11 cellular contexts compared by ENCODE assay signal in the genomic region with DNA sequence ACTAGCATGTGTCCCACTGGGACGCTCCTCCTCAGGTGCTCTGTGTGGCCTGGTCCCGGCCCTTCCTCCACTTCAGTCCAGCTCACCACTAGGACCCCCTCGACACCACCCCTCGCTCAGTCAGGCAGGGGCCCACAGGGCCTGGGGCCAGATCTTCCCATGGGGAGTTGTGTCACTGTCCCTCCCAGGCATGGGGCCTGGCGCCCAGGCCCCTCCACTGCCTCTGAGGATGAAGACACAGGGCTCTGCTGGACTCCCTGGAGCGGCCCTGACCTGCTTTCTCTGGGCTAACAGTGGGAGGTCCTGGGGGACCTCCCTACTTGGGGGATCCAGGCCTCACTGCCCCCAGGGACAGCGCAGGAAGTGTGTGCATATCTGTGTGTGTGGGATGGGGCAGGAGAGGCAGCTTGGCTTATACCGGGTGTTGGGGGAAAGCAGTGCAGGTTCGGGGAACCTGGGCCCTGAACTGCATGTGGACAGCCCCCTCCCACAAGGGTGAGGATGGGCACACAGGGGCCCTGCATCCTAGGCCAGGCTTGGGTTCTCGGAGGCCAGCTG. TPM values are rescaled to one million over a fixed set of nuclear protein-coding genes. Genes with fewer than 3 reads are reported as not detected.
DNase-seq lines count a peak whose midpoint lies in the region; ATAC-seq and TF ChIP-seq lines count a peak whose summit lies in the region.
"Had no signal": no experiment of that assay in that cellular context is flagged by ENCODE, and none has a peak within 500 bp of the region (broad histone marks: within the 10 kb centered on the region; RNA-seq: fewer than 3 reads in every experiment).

No MANE protein-coding gene starts in this region.

- no peak overlapping the region for H3K27ac Mint-ChIP-seq in activated CD4-positive, alpha-beta memory T cell treated with anti-CD3 and anti-CD28 coated beads for 36 hours
- H3K27ac Mint-ChIP-seq: T-helper 1 cell treated with Interleukin-12 subunit alpha and Interleukin-12 subunit beta and Interleukin-4 antibody, amounts not matched to agents 30 μg/mL and 1 μg/mL, for 36 hours had no signal

- no peaks in the 10 kb centered on the region for H3K27me3 Mint-ChIP-seq in activated CD4-positive, alpha-beta memory T cell treated with anti-CD3 and anti-CD28 coated beads for 36 hours

- H2BK12ac ChIP-seq in neuronal stem cell (ENCODE audit: low read length) = peak overlapping the region; percentile 14

- H3K23ac ChIP-seq in neuronal stem cell (ENCODE audit: low read depth, low read length, poor library complexity) = no peak overlapping the region

- DNase-seq in heart right ventricle (no peak), left cardiac atrium (no peak), colonic mucosa (no peak), neuronal stem cell (ENCODE audit: low spot score) (no peak), uterus (no peak), KG1 (lab: John Stamatoyannopoulos, UW) (no peak), glomerular visceral epithelial cell (ENCODE audit: extremely low spot score) (no peak)
- DNase-seq in activated CD4-positive, alpha-beta memory T cell treated with anti-CD3 and anti-CD28 coated beads for 36 hours = no peak
- DNase-seq: NCI-H1092 treated with DMSO at 0.1 percent for 48 hours, NCI-H82 had no signal

- H3K27me3 ChIP-seq in heart right ventricle = peaks cover 0 to 11% (median 0%) of the 10 kb centered on the region in 7 donors
- H3K27me3 ChIP-seq in colonic mucosa = no peaks in the 10 kb centered on the region
- peaks cover 0 to 6% (median 0%) of the 10 kb centered on the region in 3 experiments for H3K27me3 ChIP-seq in neuronal stem cell (ENCODE audit: control insufficient read depth in 3 of 3, insufficient read depth in 3 of 3, low read depth in 1 of 3, low read length in 3 of 3)
- H3K27me3 ChIP-seq in uterus = no peaks in the 10 kb centered on the region

- H3K4me1 ChIP-seq in heart right ventricle = peaks cover 27 to 58% (median 44%) of the 10 kb centered on the region in 9 donors
- H3K4me1 ChIP-seq in colonic mucosa = peaks cover 24% of the 10 kb centered on the region
- H3K4me1 ChIP-seq in neuronal stem cell (ENCODE audit: control insufficient read depth in 2 of 2, insufficient read depth in 1 of 2, low read depth in 1 of 2, low read length in 2 of 2) = peaks cover 13 to 16% of the 10 kb centered on the region in 2 donors
- peaks cover 0 to 4% of the 10 kb centered on the region in 2 donors for H3K4me1 ChIP-seq in uterus

- H3K4me3 Mint-ChIP-seq in activated CD4-positive, alpha-beta memory T cell treated with anti-CD3 and anti-CD28 coated beads for 36 hours = no peak overlapping the region
- H3K4me3 Mint-ChIP-seq: T-helper 1 cell treated with Interleukin-12 subunit alpha and Interleukin-12 subunit beta and Interleukin-4 antibody, amounts not matched to agents 30 μg/mL and 1 μg/mL, for 36 hours had no signal

- TF ChIP-seq POLR2A in uterus (IDR thresholded peaks at IDR 0.05) = no peak

- H3K4me3 ChIP-seq in heart right ventricle (no peak overlapping the region), colonic mucosa (no peak overlapping the region), neuronal stem cell (ENCODE audit: low read length in 2 of 2) (no peak overlapping the region), uterus (no peak overlapping the region)

- no peak overlapping the region for H3K4ac ChIP-seq in neuronal stem cell (ENCODE audit: low read length)

- no peak overlapping the region for H4K8ac ChIP-seq in neuronal stem cell (ENCODE audit: low read depth, low read length)

- no peak for ATAC-seq in heart right ventricle
- ATAC-seq in left cardiac atrium = no peak

- H3K79me1 ChIP-seq in neuronal stem cell (ENCODE audit: low read depth, low read length) = no peaks in the 10 kb centered on the region

- H4K91ac ChIP-seq in neuronal stem cell (ENCODE audit: low read depth, low read length, poor library complexity) = no peak overlapping the region

- TF ChIP-seq CTCF in heart right ventricle (IDR thresholded peaks at IDR 0.05) (no peak), colonic mucosa (IDR thresholded peaks at IDR 0.05) (no peak), uterus (IDR thresholded peaks at IDR 0.05) (no peak)

- H3K9me3 Mint-ChIP-seq in activated CD4-positive, alpha-beta memory T cell treated with anti-CD3 and anti-CD28 coated beads for 36 hours = no peaks in the 10 kb centered on the region
- H3K9me3 Mint-ChIP-seq: T-helper 1 cell treated with Interleukin-12 subunit alpha and Interleukin-12 subunit beta and Interleukin-4 antibody, amounts not matched to agents 30 μg/mL and 1 μg/mL, for 36 hours had no signal

- POLR2A ChIA-PET in activated CD4-positive, alpha-beta memory T cell treated with anti-CD3 and anti-CD28 coated beads for 36 hours (lab: Charles Lee) = no interaction called here

- 90 to 92% methylated on average over 10 of the region's 10 CpGs for WGBS in heart right ventricle, 2 donors
- no CpG with 5 or more reads among the region's 10 CpGs for WGBS in neuronal stem cell (ENCODE audit: extremely low coverage in 2 of 2, insufficient read length in 2 of 2, insufficient replicate concordance in 1 of 2), 2 donors

- H3K36me3 ChIP-seq in heart right ventricle (no peaks in the 10 kb centered on the region), colonic mucosa (no peaks in the 10 kb centered on the region), neuronal stem cell (replicated peaks in 1 of 2; ENCODE audit: control insufficient read depth in 2 of 2, insufficient read depth in 2 of 2, low read length in 2 of 2) (no peaks in the 10 kb centered on the region), uterus (no peaks in the 10 kb centered on the region)

- peak overlapping the region; percentile 72 for H2BK5ac ChIP-seq in neuronal stem cell (ENCODE audit: low read length)

- H2AFZ ChIP-seq in neuronal stem cell (ENCODE audit: low read length) = no peak overlapping the region

- H3K27ac ChIP-seq in heart right ventricle = peak overlapping the region; percentile 29 to 88 (median 76)
- peak overlapping the region; percentile 97 for H3K27ac ChIP-seq in colonic mucosa
- H3K27ac ChIP-seq in neuronal stem cell (replicated peaks; ENCODE audit: low read length) = no peak overlapping the region
- peak overlapping the region; percentile 53 to 79 for H3K27ac ChIP-seq in uterus

- peak overlapping the region; percentile 72 for H3K18ac ChIP-seq in neuronal stem cell (ENCODE audit: low read length)

- CTCF ChIA-PET in activated CD4-positive, alpha-beta memory T cell treated with anti-CD3 and anti-CD28 coated beads for 36 hours (lab: Charles Lee) = interaction anchor here (1.5 kb wide), 1 partner anchor 62 kb away, joined by 3 read pairs; no protein-coding TSS in a partner anchor

- no peak overlapping the region for H3K4me2 ChIP-seq in neuronal stem cell (ENCODE audit: insufficient read depth, low read length, poor library complexity, severe bottlenecking)

- H2AK5ac ChIP-seq in neuronal stem cell (ENCODE audit: low read depth, low read length) = peak overlapping the region; percentile 90

- no peak overlapping the region for H2BK120ac ChIP-seq in neuronal stem cell (ENCODE audit: low read depth, low read length)

- intact Hi-C loops in heart right ventricle (cut with DNase I) (loop anchor here in 1 of 10 donors (5.0 kb wide), 1 partner anchor 844 kb away; no protein-coding TSS in a partner anchor), left cardiac atrium (cut with DNase I) (no loop called here), colonic mucosa (cut with DNase I) (no loop called here), uterus (cut with DNase I; ENCODE audit: low total_unique reads) (no loop called here)
- intact Hi-C loops in activated CD4-positive, alpha-beta memory T cell treated with anti-CD3 and anti-CD28 coated beads for 36 hours (cut with micrococcal nuclease) = no loop called here

- peak overlapping the region; percentile 30 for H2BK15ac ChIP-seq in neuronal stem cell (ENCODE audit: low read length)

- no peak overlapping the region for H3K14ac ChIP-seq in neuronal stem cell (ENCODE audit: low read length)

- H3K9ac ChIP-seq in colonic mucosa (ENCODE audit: low read depth in 2 of 2, low read length in 2 of 2) = peak overlapping the region; percentile 61 to 99
- H3K9ac ChIP-seq in neuronal stem cell (ENCODE audit: low read depth, low read length, poor library complexity) = no peak overlapping the region

- H3K9me3 ChIP-seq in heart right ventricle = no peaks in the 10 kb centered on the region
- no peaks in the 10 kb centered on the region for H3K9me3 ChIP-seq in colonic mucosa
- no peaks in the 10 kb centered on the region for H3K9me3 ChIP-seq in neuronal stem cell (replicated peaks in 1 of 2; ENCODE audit: control insufficient read depth in 2 of 2, insufficient read depth in 1 of 2, low read depth in 1 of 2, low read length in 2 of 2)
- H3K9me3 ChIP-seq in uterus = no peaks in the 10 kb centered on the region

- H3K4me1 Mint-ChIP-seq in activated CD4-positive, alpha-beta memory T cell treated with anti-CD3 and anti-CD28 coated beads for 36 hours (ENCODE audit: low read depth) = peaks cover 7% of the 10 kb centered on the region

- no peaks in the 10 kb centered on the region for H3K36me3 Mint-ChIP-seq in activated CD4-positive, alpha-beta memory T cell treated with anti-CD3 and anti-CD28 coated beads for 36 hours

RNA-seq across cellular contexts. Expression of gene KRT80, which starts 43.8 kb away (rescaled TPM):
- total RNA-seq in heart right ventricle = under 1 TPM in 9 of 10 donors, not detected in 1; 0.07 to 0.79 (median 0.16) TPM
- under 1 TPM; 0.07 to 0.32 TPM for polyA plus RNA-seq in heart right ventricle
- total RNA-seq in left cardiac atrium = under 1 TPM in 1 of 2 donors, not detected in 1; 0.44 TPM
- total RNA-seq in colonic mucosa = 1 to 10 TPM in 1 of 2 donors, under 1 TPM in 1; 0.66 to 4.9 TPM
- polyA plus RNA-seq in neuronal stem cell (2013, experiment 1 of 2) = 0.07 TPM
- polyA plus RNA-seq in neuronal stem cell (2013, experiment 2 of 2) = 0.07 TPM
- 1 to 10 TPM in 1 of 4 donors, not detected in 3; 1.1 TPM for total RNA-seq in uterus
- total RNA-seq in activated CD4-positive, alpha-beta memory T cell treated with anti-CD3 and anti-CD28 coated beads for 36 hours = not detected
